In the genomic region with DNA sequence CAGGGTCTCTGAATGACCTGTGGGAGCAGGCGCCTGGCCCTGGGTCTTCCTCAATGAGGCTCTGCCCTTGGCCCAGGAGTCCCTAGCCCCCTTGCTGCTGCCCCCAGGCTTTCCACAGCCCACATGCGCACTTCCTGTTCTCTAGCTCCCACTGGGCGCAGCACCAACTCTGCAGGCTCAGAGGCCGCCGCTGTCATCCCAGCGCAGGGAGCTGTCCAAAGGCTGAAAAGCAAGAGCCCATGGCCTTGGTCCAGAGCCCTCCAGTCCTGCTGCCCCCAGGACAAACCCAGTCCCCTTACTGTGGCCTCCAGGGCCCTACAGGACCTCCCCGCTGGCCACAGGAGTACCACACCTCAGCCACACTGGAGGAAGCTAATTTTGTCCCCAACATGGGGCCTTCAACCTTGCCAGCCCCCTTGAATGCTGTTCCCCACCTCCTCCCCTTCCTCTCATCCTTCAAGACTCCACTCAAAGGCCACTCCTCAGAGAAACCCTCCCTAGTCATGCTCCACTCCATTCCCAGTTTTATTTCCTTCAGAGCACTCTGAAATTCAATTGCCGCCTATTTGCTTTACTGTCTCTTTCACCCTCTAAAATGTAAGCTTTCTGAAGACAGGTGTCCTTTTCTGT, we compare ENCODE assay signal across 1 cellular context.
TF ChIP-seq lines count a peak whose summit lies in the region.

No MANE protein-coding gene starts in this region.

TF ChIP-seq in K562, 482 proteins besides CTCF, POLR2A, EP300 and RAD21 (continued from another document and continues in another):
- TF ChIP-seq, protein P1, sequence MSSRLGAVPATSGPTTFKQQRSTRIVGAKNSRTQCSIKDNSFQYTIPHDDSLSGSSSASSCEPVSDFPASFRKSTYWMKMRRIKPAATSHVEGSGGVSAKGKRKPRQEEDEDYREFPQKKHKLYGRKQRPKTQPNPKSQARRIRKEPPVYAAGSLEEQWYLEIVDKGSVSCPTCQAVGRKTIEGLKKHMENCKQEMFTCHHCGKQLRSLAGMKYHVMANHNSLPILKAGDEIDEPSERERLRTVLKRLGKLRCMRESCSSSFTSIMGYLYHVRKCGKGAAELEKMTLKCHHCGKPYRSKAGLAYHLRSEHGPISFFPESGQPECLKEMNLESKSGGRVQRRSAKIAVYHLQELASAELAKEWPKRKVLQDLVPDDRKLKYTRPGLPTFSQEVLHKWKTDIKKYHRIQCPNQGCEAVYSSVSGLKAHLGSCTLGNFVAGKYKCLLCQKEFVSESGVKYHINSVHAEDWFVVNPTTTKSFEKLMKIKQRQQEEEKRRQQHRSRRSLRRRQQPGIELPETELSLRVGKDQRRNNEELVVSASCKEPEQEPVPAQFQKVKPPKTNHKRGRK (tag; IDR thresholded peaks at IDR 0.05) = no peak
- no peak for TF ChIP-seq POU5F1 (IDR thresholded peaks at IDR 0.05; ENCODE audit: borderline replicate concordance, low read depth, low read length, partially characterized antibody)
- TF ChIP-seq, protein P2, sequence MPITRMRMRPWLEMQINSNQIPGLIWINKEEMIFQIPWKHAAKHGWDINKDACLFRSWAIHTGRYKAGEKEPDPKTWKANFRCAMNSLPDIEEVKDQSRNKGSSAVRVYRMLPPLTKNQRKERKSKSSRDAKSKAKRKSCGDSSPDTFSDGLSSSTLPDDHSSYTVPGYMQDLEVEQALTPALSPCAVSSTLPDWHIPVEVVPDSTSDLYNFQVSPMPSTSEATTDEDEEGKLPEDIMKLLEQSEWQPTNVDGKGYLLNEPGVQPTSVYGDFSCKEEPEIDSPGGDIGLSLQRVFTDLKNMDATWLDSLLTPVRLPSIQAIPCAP (CRISPR knock-in tag; IDR thresholded peaks at IDR 0.05; ENCODE audit: borderline replicate concordance) = no peak
- no peak for TF ChIP-seq ZBTB8A (IDR thresholded peaks at IDR 0.05; ENCODE audit: partially characterized antibody)
- TF ChIP-seq ZNF778 (CRISPR knock-in tag; IDR thresholded peaks at IDR 0.05) = no peak
- TF ChIP-seq NCOR1 (IDR thresholded peaks at IDR 0.05) = no peak
- TF ChIP-seq NFE2L1 (tag; IDR thresholded peaks at IDR 0.05; ENCODE audit: borderline replicate concordance, low read depth) = no peak
- no peak for TF ChIP-seq MLX (CRISPR knock-in tag; conservative IDR thresholded peaks at IDR 0.05)
- no peak for TF ChIP-seq GATAD2B (IDR thresholded peaks at IDR 0.05; ENCODE audit: borderline replicate concordance)
- TF ChIP-seq ZNF174 (CRISPR knock-in tag; IDR thresholded peaks at IDR 0.05) = no peak
- TF ChIP-seq U2AF2 (optimal IDR thresholded peaks at IDR 0.05; ENCODE audit: low read depth, low read length) = no peak
- no peak for TF ChIP-seq PRPF4 (IDR thresholded peaks at IDR 0.05; ENCODE audit: insufficient read depth, low read depth, low read length, poor library complexity, severe bottlenecking)
- TF ChIP-seq, protein P3, sequence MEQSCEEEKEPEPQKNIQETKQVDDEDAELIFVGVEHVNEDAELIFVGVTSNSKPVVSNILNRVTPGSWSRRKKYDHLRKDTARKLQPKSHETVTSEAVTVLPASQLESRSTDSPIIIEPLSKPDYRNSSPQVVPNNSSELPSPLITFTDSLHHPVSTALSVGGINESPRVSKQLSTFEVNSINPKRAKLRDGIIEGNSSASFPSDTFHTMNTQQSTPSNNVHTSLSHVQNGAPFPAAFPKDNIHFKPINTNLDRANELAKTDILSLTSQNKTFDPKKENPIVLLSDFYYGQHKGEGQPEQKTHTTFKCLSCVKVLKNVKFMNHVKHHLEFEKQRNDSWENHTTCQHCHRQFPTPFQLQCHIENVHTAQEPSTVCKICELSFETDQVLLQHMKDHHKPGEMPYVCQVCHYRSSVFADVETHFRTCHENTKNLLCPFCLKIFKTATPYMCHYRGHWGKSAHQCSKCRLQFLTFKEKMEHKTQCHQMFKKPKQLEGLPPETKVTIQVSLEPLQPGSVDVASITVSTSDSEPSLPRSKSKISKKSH (CRISPR knock-in tag; IDR thresholded peaks at IDR 0.05) = no peak
- TF ChIP-seq CBX2 (IDR thresholded peaks at IDR 0.05; ENCODE audit: insufficient read depth, low read length, poor library complexity, severe bottlenecking) = no peak
- no peak for TF ChIP-seq ZNF551 (CRISPR knock-in tag; IDR thresholded peaks at IDR 0.05)
- no peak for TF ChIP-seq TAF1 (IDR thresholded peaks at IDR 0.05; ENCODE audit: control insufficient read depth, extremely low read depth, insufficient read depth, low read length, severe bottlenecking)
- TF ChIP-seq POLR3A (IDR thresholded peaks at IDR 0.05; ENCODE audit: borderline replicate concordance, extremely low read depth, insufficient read depth, insufficient read length) = no peak
- peak; percentile 52; the same call in 1 of the 2 replicates for TF ChIP-seq ZNF224 (CRISPR knock-in tag; IDR thresholded peaks at IDR 0.05)
- TF ChIP-seq, protein P4, sequence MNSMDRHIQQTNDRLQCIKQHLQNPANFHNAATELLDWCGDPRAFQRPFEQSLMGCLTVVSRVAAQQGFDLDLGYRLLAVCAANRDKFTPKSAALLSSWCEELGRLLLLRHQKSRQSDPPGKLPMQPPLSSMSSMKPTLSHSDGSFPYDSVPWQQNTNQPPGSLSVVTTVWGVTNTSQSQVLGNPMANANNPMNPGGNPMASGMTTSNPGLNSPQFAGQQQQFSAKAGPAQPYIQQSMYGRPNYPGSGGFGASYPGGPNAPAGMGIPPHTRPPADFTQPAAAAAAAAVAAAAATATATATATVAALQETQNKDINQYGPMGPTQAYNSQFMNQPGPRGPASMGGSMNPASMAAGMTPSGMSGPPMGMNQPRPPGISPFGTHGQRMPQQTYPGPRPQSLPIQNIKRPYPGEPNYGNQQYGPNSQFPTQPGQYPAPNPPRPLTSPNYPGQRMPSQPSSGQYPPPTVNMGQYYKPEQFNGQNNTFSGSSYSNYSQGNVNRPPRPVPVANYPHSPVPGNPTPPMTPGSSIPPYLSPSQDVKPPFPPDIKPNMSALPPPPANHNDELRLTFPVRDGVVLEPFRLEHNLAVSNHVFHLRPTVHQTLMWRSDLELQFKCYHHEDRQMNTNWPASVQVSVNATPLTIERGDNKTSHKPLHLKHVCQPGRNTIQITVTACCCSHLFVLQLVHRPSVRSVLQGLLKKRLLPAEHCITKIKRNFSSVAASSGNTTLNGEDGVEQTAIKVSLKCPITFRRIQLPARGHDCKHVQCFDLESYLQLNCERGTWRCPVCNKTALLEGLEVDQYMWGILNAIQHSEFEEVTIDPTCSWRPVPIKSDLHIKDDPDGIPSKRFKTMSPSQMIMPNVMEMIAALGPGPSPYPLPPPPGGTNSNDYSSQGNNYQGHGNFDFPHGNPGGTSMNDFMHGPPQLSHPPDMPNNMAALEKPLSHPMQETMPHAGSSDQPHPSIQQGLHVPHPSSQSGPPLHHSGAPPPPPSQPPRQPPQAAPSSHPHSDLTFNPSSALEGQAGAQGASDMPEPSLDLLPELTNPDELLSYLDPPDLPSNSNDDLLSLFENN (IDR thresholded peaks at IDR 0.05; ENCODE audit: low read depth in 2 of 2, low read length in 2 of 2) = no peak
- no peak for TF ChIP-seq RBM39 (optimal IDR thresholded peaks at IDR 0.05; ENCODE audit: low read depth, low read length)
- no peak for TF ChIP-seq SUPT5H (IDR thresholded peaks at IDR 0.05)
- no peak for TF ChIP-seq XRCC4 (IDR thresholded peaks at IDR 0.05; ENCODE audit: extremely low read depth, insufficient read depth, insufficient read length)
- TF ChIP-seq ZNF217 (CRISPR knock-in tag; IDR thresholded peaks at IDR 0.05) = no peak
- TF ChIP-seq ZNF133 (CRISPR knock-in tag; IDR thresholded peaks at IDR 0.05) = no peak
- no peak for TF ChIP-seq FOS (IDR thresholded peaks at IDR 0.05; ENCODE audit: extremely low read depth, insufficient read length)
- TF ChIP-seq TCF7L2 (IDR thresholded peaks at IDR 0.05; ENCODE audit: low read depth, low read length) = no peak
- no peak for TF ChIP-seq ZNF134 (CRISPR knock-in tag; conservative IDR thresholded peaks at IDR 0.05)
- TF ChIP-seq MEF2A (IDR thresholded peaks at IDR 0.05; ENCODE audit: control insufficient read depth, low read depth, low read length) = no peak
- TF ChIP-seq REST (CRISPR knock-in tag; IDR thresholded peaks at IDR 0.05; ENCODE audit: low read depth) = peak; percentile 98
- no peak for TF ChIP-seq ZNF124 (CRISPR knock-in tag; IDR thresholded peaks at IDR 0.05)
- TF ChIP-seq, protein P5, sequence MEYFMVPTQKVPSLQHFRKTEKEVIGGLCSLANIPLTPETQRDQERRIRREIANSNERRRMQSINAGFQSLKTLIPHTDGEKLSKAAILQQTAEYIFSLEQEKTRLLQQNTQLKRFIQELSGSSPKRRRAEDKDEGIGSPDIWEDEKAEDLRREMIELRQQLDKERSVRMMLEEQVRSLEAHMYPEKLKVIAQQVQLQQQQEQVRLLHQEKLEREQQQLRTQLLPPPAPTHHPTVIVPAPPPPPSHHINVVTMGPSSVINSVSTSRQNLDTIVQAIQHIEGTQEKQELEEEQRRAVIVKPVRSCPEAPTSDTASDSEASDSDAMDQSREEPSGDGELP (CRISPR knock-in tag; IDR thresholded peaks at IDR 0.05; ENCODE audit: borderline replicate concordance) = peak; percentile 45; the same call in 1 of the 2 replicates
- no peak for TF ChIP-seq SIRT6 (IDR thresholded peaks at IDR 0.05; ENCODE audit: low read depth, low read length)
- no peak for TF ChIP-seq PPARD (CRISPR knock-in tag; IDR thresholded peaks at IDR 0.05)
- TF ChIP-seq YY1 (IDR thresholded peaks at IDR 0.05; ENCODE audit: borderline replicate concordance in 1 of 3, control insufficient read depth in 1 of 3, extremely low read depth in 1 of 3, insufficient read depth in 3 of 3, insufficient read length in 1 of 3, insufficient replicate concordance in 2 of 3, low read depth in 1 of 3, low read length in 2 of 3) = peak in 1 of 3 experiments; percentile 21
- TF ChIP-seq MTF1 (CRISPR knock-in tag; IDR thresholded peaks at IDR 0.05; ENCODE audit: borderline replicate concordance) = no peak
- TF ChIP-seq MCM3 (IDR thresholded peaks at IDR 0.05) = no peak
- 0 out of 2 replicates have a peak, but pooled peaks have one; percentile 35 for TF ChIP-seq HDAC8 (tag; IDR thresholded peaks at IDR 0.05)
- no peak for TF ChIP-seq SRSF1 (IDR thresholded peaks at IDR 0.05; ENCODE audit: low read depth, low read length)
- TF ChIP-seq HMGN3 (IDR thresholded peaks at IDR 0.05; ENCODE audit: borderline replicate concordance, extremely low read depth, insufficient read length, low read depth, low read length) = no peak
- no peak for TF ChIP-seq HDAC6 (IDR thresholded peaks at IDR 0.05; ENCODE audit: low read depth, low read length)
- TF ChIP-seq ZBTB12 (CRISPR knock-in tag; IDR thresholded peaks at IDR 0.05) = no peak
- TF ChIP-seq FOXK2 (conservative IDR thresholded peaks at IDR 0.05 in 1 of 2, IDR thresholded peaks at IDR 0.05 in 1 of 2; ENCODE audit: low read depth in 2 of 2) = no peak
- TF ChIP-seq SAFB2 (IDR thresholded peaks at IDR 0.05; ENCODE audit: borderline replicate concordance, low read depth, low read length, severe bottlenecking) = no peak
